Comparison of ENCODE assay signal across 1 cellular context in genomic region chr5:180816608-180817534, GRCh38.
TF ChIP-seq lines count a peak whose summit lies in the region.

No MANE protein-coding gene starts in this region.

TF ChIP-seq in HEK293, 187 proteins besides CTCF, POLR2A, EP300 and RAD21 (continued from another document and continues in another):
- TF ChIP-seq ZNF114 (tag by site-specific recombination; IDR thresholded peaks at IDR 0.05), result no peak
- no peak for TF ChIP-seq ZBTB1 (tag by site-specific recombination; IDR thresholded peaks at IDR 0.05)
- no peak for TF ChIP-seq ZFP41 (tag by site-specific recombination; IDR thresholded peaks at IDR 0.05; ENCODE audit: borderline replicate concordance)
- TF ChIP-seq ZNF785 (tag by site-specific recombination; IDR thresholded peaks at IDR 0.05), result no peak
- TF ChIP-seq KLF16 (tag by site-specific recombination; IDR thresholded peaks at IDR 0.05), result no peak
- TF ChIP-seq EGR2 (tag by site-specific recombination; IDR thresholded peaks at IDR 0.05; ENCODE audit: low read depth), result no peak
- no peak for TF ChIP-seq ZNF473 (tag by site-specific recombination; IDR thresholded peaks at IDR 0.05)
- 0 out of 2 replicates have a peak, but pooled peaks have one; percentile 29 for TF ChIP-seq ZNF610 (tag by site-specific recombination; IDR thresholded peaks at IDR 0.05; ENCODE audit: borderline replicate concordance)
- TF ChIP-seq TRIM28 (IDR thresholded peaks at IDR 0.05; ENCODE audit: borderline replicate concordance, low read length), result no peak
- no peak; the same call in 1 of the 2 replicates for TF ChIP-seq KLF8 (tag by site-specific recombination; IDR thresholded peaks at IDR 0.05)
- no peak for TF ChIP-seq ZNF645 (tag by site-specific recombination; IDR thresholded peaks at IDR 0.05)
- TF ChIP-seq ZNF132 (tag by site-specific recombination; IDR thresholded peaks at IDR 0.05; ENCODE audit: borderline replicate concordance), result no peak
- TF ChIP-seq ZBTB8A (tag by site-specific recombination; IDR thresholded peaks at IDR 0.05), result peak; percentile 55
- no peak for TF ChIP-seq ZNF510 (tag by site-specific recombination; IDR thresholded peaks at IDR 0.05; ENCODE audit: insufficient replicate concordance)
- no peak for TF ChIP-seq ZNF561 (tag by site-specific recombination; IDR thresholded peaks at IDR 0.05; ENCODE audit: borderline replicate concordance)
- TF ChIP-seq ZNF174 (tag by site-specific recombination; IDR thresholded peaks at IDR 0.05), result no peak
- no peak for TF ChIP-seq YY1 (tag by site-specific recombination; IDR thresholded peaks at IDR 0.05)
- TF ChIP-seq ZNF530 (tag by site-specific recombination; IDR thresholded peaks at IDR 0.05; ENCODE audit: low read depth), result no peak
- peak; percentile 61; the same call in 1 of the 2 replicates for TF ChIP-seq PATZ1 (tag by site-specific recombination; IDR thresholded peaks at IDR 0.05)
- no peak for TF ChIP-seq ZNF248 (tag by site-specific recombination; IDR thresholded peaks at IDR 0.05)
- no peak for TF ChIP-seq ZNF623 (tag by site-specific recombination; IDR thresholded peaks at IDR 0.05)
- TF ChIP-seq ZIC2 (tag by site-specific recombination; IDR thresholded peaks at IDR 0.05), result no peak
- no peak for TF ChIP-seq ZNF529 (tag by site-specific recombination; IDR thresholded peaks at IDR 0.05; ENCODE audit: insufficient replicate concordance)
- no peak for TF ChIP-seq TCF7L2 (IDR thresholded peaks at IDR 0.05; ENCODE audit: borderline replicate concordance, low read depth, low read length)
- peak; percentile 87 for TF ChIP-seq PRDM10 (tag by site-specific recombination; IDR thresholded peaks at IDR 0.05)
- TF ChIP-seq HOXA7 (CRISPR knock-in tag; IDR thresholded peaks at IDR 0.05; ENCODE audit: borderline replicate concordance), result no peak
- TF ChIP-seq BCL11A (tag by site-specific recombination; IDR thresholded peaks at IDR 0.05; ENCODE audit: low read depth), result no peak
- TF ChIP-seq ZNF24 (tag by site-specific recombination; IDR thresholded peaks at IDR 0.05), result no peak
- TF ChIP-seq ZNF184 (tag by site-specific recombination; IDR thresholded peaks at IDR 0.05), result no peak
- TF ChIP-seq ZNF777 (tag by site-specific recombination; IDR thresholded peaks at IDR 0.05; ENCODE audit: borderline replicate concordance), result no peak
- no peak for TF ChIP-seq ZNF26 (tag by site-specific recombination; IDR thresholded peaks at IDR 0.05)
- TF ChIP-seq SP2 (tag by site-specific recombination; IDR thresholded peaks at IDR 0.05), result no peak
- TF ChIP-seq ZNF677 (tag by site-specific recombination; IDR thresholded peaks at IDR 0.05), result no peak
- 0 out of 2 replicates have a peak, but pooled peaks have one; percentile 7 for TF ChIP-seq FEZF1 (tag by site-specific recombination; IDR thresholded peaks at IDR 0.05)
- no peak for TF ChIP-seq ZNF10 (tag by site-specific recombination; IDR thresholded peaks at IDR 0.05)
- TF ChIP-seq ZNF664 (tag by site-specific recombination; IDR thresholded peaks at IDR 0.05), result no peak
- no peak for TF ChIP-seq ELK4 (IDR thresholded peaks at IDR 0.05; ENCODE audit: borderline replicate concordance, low read depth, low read length)
- TF ChIP-seq ZNF112 (tag by site-specific recombination; IDR thresholded peaks at IDR 0.05), result no peak
- TF ChIP-seq ZNF335 (tag by site-specific recombination; conservative IDR thresholded peaks at IDR 0.05), result peak; percentile 55
- TF ChIP-seq ZNF280D (tag by site-specific recombination; IDR thresholded peaks at IDR 0.05), result no peak
- TF ChIP-seq ZSCAN4 (tag by site-specific recombination; IDR thresholded peaks at IDR 0.05), result no peak
- no peak for TF ChIP-seq ZNF692 (tag by site-specific recombination; IDR thresholded peaks at IDR 0.05)
- TF ChIP-seq ZNF341 (tag by site-specific recombination; IDR thresholded peaks at IDR 0.05; ENCODE audit: low read depth), result no peak
